In genomic region chr12:119988440-119988787, GRCh38 we compare ENCODE assay signal across 8 cellular contexts. TPM values are rescaled to one million over a fixed set of nuclear protein-coding genes. Genes with fewer than 3 reads are reported as not detected.
A peak's percentile ranks its signal among the peaks of the same experiment; 100 is the strongest.
DNase-seq lines count a peak whose midpoint lies in the region; ATAC-seq and TF ChIP-seq lines count a peak whose summit lies in the region.

No MANE protein-coding gene starts in this region.

- POLR2A ChIA-PET in CD8-positive, alpha-beta memory T cell (lab: Charles Lee), result interaction anchor here (0.5 to 3.1 kb wide), 9 partner anchors 18 to 214 kb away, joined by 3 to 53 read pairs (median 9); partner anchors contain the start of genes RAB35 and RPLP0
- POLR2A ChIA-PET in RWPE1 (lab: Yijun Ruan, JAX; ENCODE audit: low non-redundant PET), result no interaction called here

- peaks cover 30 to 39% (median 38%) of the 10 kb centered on the region in 3 donors for H3K4me1 Mint-ChIP-seq in CD8-positive, alpha-beta memory T cell
- H3K4me1 Mint-ChIP-seq in H9 (peaks cover 19 to 23% of the 10 kb centered on the region in 2 experiments), neural progenitor cell (peaks cover 16% of the 10 kb centered on the region)

- no peak for DNase-seq in CD8-positive, alpha-beta memory T cell
- DNase-seq in H9 (no peak), RWPE1 (ENCODE audit: low spot score) (peak; percentile 62), epithelial cell of proximal tubule (ENCODE audit: low read depth) (no peak), neural progenitor cell (ENCODE audit: low spot score) (no peak), NCI-H526 (lab: John Stamatoyannopoulos, UW) (no peak), NCI-H774 (lab: John Stamatoyannopoulos, UW) (no peak)

- H2BK120ac ChIP-seq in H9 (ENCODE audit: low read depth, low read length, poor library complexity, severe bottlenecking), result no peak overlapping the region

- H3K27ac ChIP-seq in CD8-positive, alpha-beta memory T cell (ENCODE audit: low read depth, low read length), result peak overlapping the region; percentile 59
- H3K27ac ChIP-seq in H9 (ENCODE audit: insufficient read length, low read depth, low read length) (no peak overlapping the region), RWPE1 (peak overlapping the region; percentile 94), neural progenitor cell (no peak overlapping the region)

- H2AFZ ChIP-seq in H9 (ENCODE audit: low read length) (no peak overlapping the region), neural progenitor cell (replicated peaks) (peak overlapping the region; percentile 70)

- H3K56ac ChIP-seq in H9 (ENCODE audit: insufficient read length, low read depth, low read length), result no peak overlapping the region

- no peaks in the 10 kb centered on the region for H3K79me2 ChIP-seq in H9 (ENCODE audit: insufficient read depth, low read length)
- H3K79me2 ChIP-seq in neural progenitor cell (ENCODE audit: low read depth), result no peaks in the 10 kb centered on the region

- CTCF ChIA-PET in CD8-positive, alpha-beta memory T cell (lab: Charles Lee), result interaction anchor here (0.7 to 3.3 kb wide), 11 partner anchors 11 to 213 kb away, joined by 3 to 30 read pairs (median 6); partner anchors contain the start of genes RAB35 and RPLP0
- CTCF ChIA-PET in RWPE1 (lab: Yijun Ruan, JAX), result interaction anchor here (0.6 to 0.7 kb wide), 3 partner anchors 48 to 631 kb away, joined by 3 read pairs; no protein-coding TSS in a partner anchor

- H4K91ac ChIP-seq in H9 (ENCODE audit: insufficient read length, low read depth, low read length), result no peak overlapping the region

- peaks cover 5% of the 10 kb centered on the region for H3K36me3 ChIP-seq in CD8-positive, alpha-beta memory T cell (ENCODE audit: insufficient read depth, low read length)
- no peaks in the 10 kb centered on the region for H3K36me3 ChIP-seq in neural progenitor cell

- H3T11ph ChIP-seq in H9 (ENCODE audit: low read length), result no peak overlapping the region

- no peaks in the 10 kb centered on the region for H4K20me1 ChIP-seq in H9 (ENCODE audit: control insufficient read depth, insufficient read depth, insufficient read length)
- H4K20me1 ChIP-seq in neural progenitor cell (ENCODE audit: low read depth), result peaks cover 20% of the 10 kb centered on the region

- no peaks in the 10 kb centered on the region for H3K79me1 ChIP-seq in H9 (ENCODE audit: insufficient read depth, low read depth, low read length, poor library complexity, severe bottlenecking)

- H3K4ac ChIP-seq in H9 (ENCODE audit: low read depth, low read length), result no peak overlapping the region

- H2BK15ac ChIP-seq in H9 (ENCODE audit: low read depth, low read length), result no peak overlapping the region

- H3K23me2 ChIP-seq in H9 (ENCODE audit: insufficient read length, low read depth, low read length, poor library complexity, severe bottlenecking), result peaks cover 7% of the 10 kb centered on the region

- H3K4me1 ChIP-seq in CD8-positive, alpha-beta memory T cell (ENCODE audit: insufficient read depth, low read length), result peaks cover 24% of the 10 kb centered on the region
- H3K4me1 ChIP-seq in H9 (ENCODE audit: insufficient read depth, low read length), result peaks cover 3% of the 10 kb centered on the region; the same call in 1 of the 2 replicates
- peaks cover 15% of the 10 kb centered on the region for H3K4me1 ChIP-seq in neural progenitor cell

- peak overlapping the region; percentile 76 for H3K4me2 ChIP-seq in H9 (ENCODE audit: insufficient read depth, insufficient read length, low read length)
- H3K4me2 ChIP-seq in neural progenitor cell, result peak overlapping the region; percentile 76

- H3K36me3 Mint-ChIP-seq in CD8-positive, alpha-beta memory T cell, result peaks cover 0 to 30% (median 5%) of the 10 kb centered on the region in 3 donors
- H3K36me3 Mint-ChIP-seq in H9 (ENCODE audit: insufficient read depth in 1 of 3, low read depth in 3 of 3), result peaks cover 0 to 10% (median 5%) of the 10 kb centered on the region in 3 experiments; a peak in 3 of 7 replicates
- H3K36me3 Mint-ChIP-seq in neural progenitor cell, result peaks cover 2% of the 10 kb centered on the region

- H3K14ac ChIP-seq in H9 (ENCODE audit: insufficient read depth, low read length), result no peak overlapping the region

- H3K9me3 ChIP-seq in CD8-positive, alpha-beta memory T cell (ENCODE audit: low read length), result no peaks in the 10 kb centered on the region
- H3K9me3 ChIP-seq in H9 (ENCODE audit: control insufficient read depth, low read depth, low read length), result no peaks in the 10 kb centered on the region
- no peaks in the 10 kb centered on the region for H3K9me3 ChIP-seq in neural progenitor cell (ENCODE audit: low read depth)

- H3K27me3 ChIP-seq in CD8-positive, alpha-beta memory T cell (ENCODE audit: insufficient read depth, low read length, poor library complexity, severe bottlenecking), result no peaks in the 10 kb centered on the region
- H3K27me3 ChIP-seq in H9 (ENCODE audit: insufficient read depth, low read length) (no peaks in the 10 kb centered on the region), neural progenitor cell (peaks cover 52% of the 10 kb centered on the region)

- H3K9me3 Mint-ChIP-seq in CD8-positive, alpha-beta memory T cell, result no peaks in the 10 kb centered on the region
- no peaks in the 10 kb centered on the region for H3K9me3 Mint-ChIP-seq in H9
- no peaks in the 10 kb centered on the region for H3K9me3 Mint-ChIP-seq in neural progenitor cell

- no peak for ATAC-seq in GM18867 (IDR thresholded peaks at IDR 0.05; ENCODE audit: unreplicated experiment)

- H2BK12ac ChIP-seq in H9 (ENCODE audit: insufficient read length, low read depth, low read length), result no peak overlapping the region

- H4K8ac ChIP-seq in H9 (replicated peaks; ENCODE audit: insufficient read length, low read depth, low read length), result no peak overlapping the region

- WGBS in H9 (ENCODE audit: extremely low coverage, insufficient read length, low lambda C conversion rate), result no CpG with 5 or more reads among the region's 15 CpGs

- peak overlapping the region; percentile 30 for H3K4me3 ChIP-seq in CD8-positive, alpha-beta memory T cell (ENCODE audit: low read length)
- H3K4me3 ChIP-seq in epithelial cell of proximal tubule (ENCODE audit: low read depth, low read length) (peak overlapping the region; percentile 49), neural progenitor cell (peak overlapping the region; percentile 60)

- H3K27ac Mint-ChIP-seq in CD8-positive, alpha-beta memory T cell, result peak overlapping the region; percentile 78 to 99 (median 97)
- H3K27ac Mint-ChIP-seq in H9, result peak overlapping the region; percentile 53 to 95 (median 94); a peak in 6 of 7 replicates
- H3K27ac Mint-ChIP-seq in neural progenitor cell, result no peak overlapping the region

- peak overlapping the region; percentile 80 to 92 (median 86) for H3K4me3 Mint-ChIP-seq in CD8-positive, alpha-beta memory T cell
- H3K4me3 Mint-ChIP-seq in H9, result peak overlapping the region; percentile 76 to 88
- peak overlapping the region; percentile 88 for H3K4me3 Mint-ChIP-seq in neural progenitor cell

- no peak overlapping the region for H2BK5ac ChIP-seq in H9 (ENCODE audit: insufficient read length, low read length)

- no peaks in the 10 kb centered on the region for H3K27me3 Mint-ChIP-seq in CD8-positive, alpha-beta memory T cell
- peaks cover 36% of the 10 kb centered on the region for H3K27me3 Mint-ChIP-seq in H9 (ENCODE audit: low read depth)
- H3K27me3 Mint-ChIP-seq in neural progenitor cell (ENCODE audit: insufficient read depth, low read depth), result peaks cover 32% of the 10 kb centered on the region

- H4K5ac ChIP-seq in H9 (ENCODE audit: insufficient read length, low read depth, low read length), result no peak overlapping the region

- H2AK5ac ChIP-seq in H9 (ENCODE audit: insufficient read length, low read length), result no peak overlapping the region

- no peak overlapping the region for H3K23ac ChIP-seq in H9 (ENCODE audit: insufficient read length, low read depth, low read length)

- peaks cover 30% of the 10 kb centered on the region for H3F3A ChIP-seq in neural progenitor cell (ENCODE audit: low read depth)

- peak overlapping the region; percentile 50 for H3K18ac ChIP-seq in H9 (ENCODE audit: insufficient read length, low read depth, low read length)

- peak overlapping the region; percentile 9 for H3K9ac ChIP-seq in H9 (ENCODE audit: extremely low read depth, insufficient read length, low read length)
- H3K9ac ChIP-seq in neural progenitor cell, result no peak overlapping the region

- no peak overlapping the region for H2BK20ac ChIP-seq in H9 (ENCODE audit: low read depth, low read length, poor library complexity, severe bottlenecking)

- peak; percentile 15; the same call in 1 of the 3 replicates for TF ChIP-seq CTCF in H9 (conservative IDR thresholded peaks at IDR 0.05)
- TF ChIP-seq CTCF in RWPE1 (conservative IDR thresholded peaks at IDR 0.05; ENCODE audit: low read depth), result peak; percentile 34
- TF ChIP-seq CTCF in epithelial cell of proximal tubule (conservative IDR thresholded peaks at IDR 0.05; ENCODE audit: low read depth, low read length), result peak; percentile 62
- TF ChIP-seq CTCF in neural progenitor cell (IDR thresholded peaks at IDR 0.05), result peak; percentile 36

RNA-seq across cellular contexts. Expression of gene BICDL1, which starts 0.6 kb away (rescaled TPM):
- total RNA-seq in CD8-positive, alpha-beta memory T cell, result 100 to 1,000 TPM; 106 to 109 TPM
- 7.4 TPM for polyA plus RNA-seq in CD8-positive, alpha-beta memory T cell
- total RNA-seq in H9 (2021) (13.8 and 14.7 TPM in 2 replicates), epithelial cell of proximal tubule (4.6 and 7.0 TPM in 2 replicates), neural progenitor cell (ENCODE audit: low replicate concordance) (2.5 and 3.8 TPM in 2 replicates)

Comparison
In these comparisons a context has a peak if more than half of its experiments do, and no peak if none do; other contexts are left out.
1. H3K27ac ChIP-seq: peak in CD8-positive, alpha-beta memory T cell (single experiment) and RWPE1 (single experiment); none in H9 (single experiment) and neural progenitor cell (single experiment).
2. Peak in every context shown above with its lines, with median percentiles within 50 percentile points of each other: H3K4me3 ChIP-seq, H3K4me3 Mint-ChIP-seq and CTCF ChIP-seq.